Comparison of ENCODE assay signal across 14 cellular contexts in the genomic region with DNA sequence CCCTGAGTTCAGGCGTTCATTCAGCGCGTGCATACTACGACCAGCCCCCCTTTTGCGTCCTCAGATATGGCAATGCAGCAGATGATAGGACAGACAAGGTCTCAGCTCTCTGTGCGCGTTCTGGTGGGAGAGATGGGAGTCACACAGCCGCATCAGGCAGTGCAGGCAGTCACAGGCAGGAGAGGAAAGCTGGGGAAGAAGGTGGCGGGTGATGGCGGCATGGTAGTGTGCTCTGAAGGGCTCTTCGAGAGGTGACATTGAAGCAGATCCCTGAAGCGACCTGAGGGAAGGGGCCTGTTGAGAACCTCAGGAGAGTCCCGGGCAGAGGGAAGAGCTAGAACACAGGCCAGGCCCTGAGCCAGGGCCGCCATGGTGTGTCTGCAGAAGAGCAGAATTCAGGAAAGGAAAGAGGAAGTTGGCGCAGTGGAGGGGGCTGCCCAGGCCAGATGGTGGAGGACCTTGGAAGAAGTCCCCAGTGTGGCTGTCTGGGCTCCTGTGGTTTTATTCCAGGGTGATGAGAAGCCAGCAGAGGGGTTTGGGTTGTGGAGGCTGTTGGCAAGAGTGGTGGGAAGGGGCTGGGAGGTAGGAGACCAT. TPM values are rescaled to one million over a fixed set of nuclear protein-coding genes. Genes with fewer than 3 reads are reported as not detected.
A peak's percentile ranks its signal among the peaks of the same experiment; 100 is the strongest.
DNase-seq lines count a peak whose midpoint lies in the region; ATAC-seq, FAIRE-seq and TF ChIP-seq lines count a peak whose summit lies in the region.
"Had no signal": no experiment of that assay in that cellular context is flagged by ENCODE, and none has a peak within 500 bp of the region (broad histone marks: within the 10 kb centered on the region; RNA-seq: fewer than 3 reads in every experiment).

No MANE protein-coding gene starts in this region.

- H2AFZ ChIP-seq in HepG2 (ENCODE audit: low read length): no peak overlapping the region

- in situ Hi-C loops in HepG2 (cut with HindIII; ENCODE audit: extremely low pct_ligation_motif_present, low pct_unique_long_range_greater_than_20kb): no loop called here

- TF ChIP-seq RAD21 in liver (IDR thresholded peaks at IDR 0.05) (no peak), HepG2 (CRISPR knock-in tag; IDR thresholded peaks at IDR 0.05) (no peak)

- CTCF ChIA-PET in HepG2 (lab: Yijun Ruan, JAX; ENCODE audit: low intra/inter-chr PET ratio, low total read pairs): no interaction called here

- TF ChIP-seq POLR2A in HepG2 (IDR thresholded peaks at IDR 0.05; ENCODE audit: insufficient read depth in 1 of 2, low read depth in 2 of 2, low read length in 2 of 2): 0 out of 4 replicates have a peak, but pooled peaks of 1 of the 2 experiments have one; percentile 14

- peaks cover 12% of the 10 kb centered on the region for H3K79me2 ChIP-seq in HepG2 (ENCODE audit: insufficient read depth, low read length)

- H3K4me1 ChIP-seq in liver (ENCODE audit: control insufficient read depth in 4 of 4, insufficient read depth in 4 of 4, low read length in 3 of 4) (peaks cover 19 to 45% (median 30%) of the 10 kb centered on the region in 4 donors), HepG2 (ENCODE audit: insufficient read depth, low read length) (peaks cover 12% of the 10 kb centered on the region), colonic mucosa (peaks cover 5% of the 10 kb centered on the region)

- H3K36me3 ChIP-seq in liver (ENCODE audit: control insufficient read depth in 4 of 4, insufficient read depth in 3 of 4, low read depth in 1 of 4, low read length in 3 of 4): peaks cover 0 to 18% (median 15%) of the 10 kb centered on the region in 4 donors
- H3K36me3 ChIP-seq in HepG2 (replicated peaks in 1 of 2; ENCODE audit: control insufficient read depth in 1 of 2, insufficient read depth in 2 of 2, low read length in 2 of 2): peaks cover 26 to 47% of the 10 kb centered on the region in 2 experiments
- peaks cover 10% of the 10 kb centered on the region for H3K36me3 ChIP-seq in colonic mucosa

- H3K4me3 ChIP-seq in liver (ENCODE audit: low read depth in 1 of 3, low read length in 3 of 3) (no peak overlapping the region), HepG2 (replicated peaks in 1 of 3; ENCODE audit: insufficient read depth in 1 of 3, low read depth in 2 of 3, low read length in 3 of 3) (no peak overlapping the region), colonic mucosa (no peak overlapping the region)
- H3K4me3 ChIP-seq: psoas muscle had no signal

- no peak for ATAC-seq in HepG2
- ATAC-seq in HG02938 (IDR thresholded peaks at IDR 0.05; ENCODE audit: unreplicated experiment): no peak
- ATAC-seq: activated CD8-positive, alpha-beta memory T cell treated with anti-CD3 and anti-CD28 coated beads, Interleukin-2, amount 10 ng/mL, durations not matched to agents 7 days and 5 days; PC-3; psoas muscle had no signal

- H3K9ac ChIP-seq in liver (ENCODE audit: low read depth in 1 of 2, low read length in 2 of 2): peak overlapping the region in 1 of 2 donors; percentile 42
- no peak overlapping the region for H3K9ac ChIP-seq in HepG2 (ENCODE audit: insufficient read depth, low read depth, low read length)
- no peak overlapping the region for H3K9ac ChIP-seq in colonic mucosa (ENCODE audit: low read depth in 2 of 2, low read length in 2 of 2)
- H3K9ac ChIP-seq: KMS-11 had no signal

- DNase-seq in HepG2 (ENCODE audit: low spot score): no peak
- peak; percentile 72 for DNase-seq in OCI-M1 (lab: John Stamatoyannopoulos, UW)
- peak; percentile 33 for DNase-seq in colonic mucosa
- no peak for DNase-seq in NCI-H510A treated with DMSO at 0.1 percent for 48 hours (lab: John Stamatoyannopoulos, UW)
- no peak for DNase-seq in HCEC 1CT
- DNase-seq: activated CD8-positive, alpha-beta memory T cell treated with anti-CD3 and anti-CD28 coated beads, Interleukin-2, amount 10 ng/mL, durations not matched to agents 7 days and 5 days; HFFc6; PC-3 had no signal

- TF ChIP-seq CTCF in liver (IDR thresholded peaks at IDR 0.05; ENCODE audit: low read depth, low read length, missing input control) (no peak), HepG2 (CRISPR knock-in tag; IDR thresholded peaks at IDR 0.05) (no peak), colonic mucosa (IDR thresholded peaks at IDR 0.05) (no peak)

- no peaks in the 10 kb centered on the region for H4K20me1 ChIP-seq in HepG2 (ENCODE audit: insufficient read depth, low read length)

- no peaks in the 10 kb centered on the region for H3K9me3 ChIP-seq in liver (ENCODE audit: control insufficient read depth in 4 of 4, low read length in 3 of 4)
- no peaks in the 10 kb centered on the region for H3K9me3 ChIP-seq in HepG2 (ENCODE audit: low read length)
- no peaks in the 10 kb centered on the region for H3K9me3 ChIP-seq in colonic mucosa
- H3K9me3 ChIP-seq: psoas muscle had no signal

- H3K27me3 ChIP-seq in liver (ENCODE audit: control insufficient read depth in 4 of 4, insufficient read depth in 4 of 4, low read length in 3 of 4) (no peaks in the 10 kb centered on the region), HepG2 (ENCODE audit: control insufficient read depth in 1 of 2, insufficient read depth in 2 of 2, low read length in 2 of 2) (no peaks in the 10 kb centered on the region), colonic mucosa (no peaks in the 10 kb centered on the region)

- intact Hi-C loops in HepG2 (cut with micrococcal nuclease; ENCODE audit: unreplicated experiment) (no loop called here), colonic mucosa (cut with DNase I) (loop anchor here (10.0 kb wide), 1 partner anchor 223 kb away; the partner anchor contains the start of gene KRTDAP)

- 88% methylated on average over 15 of the region's 15 CpGs for WGBS in liver
- 98% methylated on average over 15 of the region's 15 CpGs for WGBS in HepG2 (ENCODE audit: low lambda C conversion rate)

- no peak for FAIRE-seq in HepG2 (lab: Jason Lieb, UNC)
- FAIRE-seq: G401.6 had no signal

- peak overlapping the region; percentile 82 to 91 for H3K27ac ChIP-seq in liver (ENCODE audit: low read depth in 1 of 2, low read length in 2 of 2)
- no peak overlapping the region for H3K27ac ChIP-seq in HepG2 (ENCODE audit: extremely low read length, insufficient read depth, low read length)
- H3K27ac ChIP-seq in colonic mucosa: no peak overlapping the region
- peak overlapping the region; percentile 66 for H3K27ac ChIP-seq in temporal lobe (ENCODE audit: low read depth, low read length)
- H3K27ac ChIP-seq: KMS-11 had no signal

- TF ChIP-seq EP300 in HepG2 (IDR thresholded peaks at IDR 0.05; ENCODE audit: low read depth in 2 of 2, low read length in 2 of 2): no peak
- no peak for TF ChIP-seq EP300 in HepG2 (CRISPR knock-in tag; IDR thresholded peaks at IDR 0.05; ENCODE audit: borderline replicate concordance)

- no peak overlapping the region for H3K4me2 ChIP-seq in HepG2 (ENCODE audit: low read depth, low read length)
- H3K4me2 ChIP-seq: KMS-11 had no signal

- POLR2A ChIA-PET in HepG2 (lab: Yijun Ruan, JAX): interaction anchor here (1.0 kb wide), 1 partner anchor 81 kb away, joined by 3 read pairs; no protein-coding TSS in a partner anchor

- BruUV-seq in HepG2 (replicated peaks; lab: Mats Ljungman, UMichigan): no TSS peak

RNA-seq across cellular contexts. Expression of gene USF2, which starts 3.5 kb away (rescaled TPM):
- 10 to 100 TPM; 31.6 to 80.2 TPM for total RNA-seq in liver
- 10 to 100 TPM; 22.8 to 85.9 TPM for polyA plus RNA-seq in liver
- total RNA-seq in HepG2 (2016; rRNA removed; fragmentation: Illumina TruSeq; extraction: Trizol): 44.8 and 54.9 TPM in 2 replicates
- 85.6 and 90.7 TPM in 2 replicates for total RNA-seq in HepG2 (2016; cell fraction: cytosol; rRNA removed; fragmentation: Illumina TruSeq; extraction: Trizol; ENCODE audit: low read depth)
- 38.6 and 58.5 TPM in 2 replicates for total RNA-seq in HepG2 (2016; cell fraction: insoluble cytoplasmic fraction; rRNA removed; fragmentation: Illumina TruSeq; extraction: Trizol)
- total RNA-seq in HepG2 (2016; cell fraction: membrane; rRNA removed; fragmentation: Illumina TruSeq; extraction: Trizol): 116 and 121 TPM in 2 replicates
- 31.0 and 31.5 TPM in 2 replicates for total RNA-seq in HepG2 (2016; cell fraction: nucleus; rRNA removed; fragmentation: Illumina TruSeq; extraction: Trizol)
- polyA plus RNA-seq in HepG2 (2011; rRNA removed): 94.9 and 106 TPM in 2 replicates
- 72.5 and 101 TPM in 2 replicates for polyA plus RNA-seq in HepG2 (2011; cell fraction: cytosol; rRNA removed)
- polyA plus RNA-seq in HepG2 (2011; cell fraction: nucleus; rRNA removed): 179 and 216 TPM in 2 replicates
- polyA plus RNA-seq in HepG2 (2012): 59.3 and 80.8 TPM in 2 replicates
- polyA plus RNA-seq in HepG2 (2016; cell fraction: cytosol; fragmentation: Illumina TruSeq; extraction: Trizol; ENCODE audit: low read depth): 180 and 204 TPM in 2 replicates
- 76.3 and 81.0 TPM in 2 replicates for polyA plus RNA-seq in HepG2 (2016; cell fraction: insoluble cytoplasmic fraction; fragmentation: Illumina TruSeq; extraction: Trizol; ENCODE audit: low read depth)
- 201 and 210 TPM in 2 replicates for polyA plus RNA-seq in HepG2 (2016; cell fraction: membrane; fragmentation: Illumina TruSeq; extraction: Trizol; ENCODE audit: low read depth)
- polyA plus RNA-seq in HepG2 (2016; cell fraction: nucleus; fragmentation: Illumina TruSeq; extraction: Trizol; ENCODE audit: insufficient read depth, low read depth): 122 and 131 TPM in 2 replicates
- 64.5 and 74.9 TPM in 2 replicates for polyA minus RNA-seq in HepG2 (2011; rRNA and poly(A)+ RNA removed; ENCODE audit: low replicate concordance)
- 28.8 and 32.4 TPM in 2 replicates for polyA minus RNA-seq in HepG2 (2011; cell fraction: cytosol; rRNA and poly(A)+ RNA removed)
- 29.3 and 33.5 TPM in 2 replicates for polyA minus RNA-seq in HepG2 (2011; cell fraction: nucleus; rRNA and poly(A)+ RNA removed)
- 100 to 1,000 TPM in 1 of 2 donors, 10 to 100 TPM in 1; 86.5 to 108 TPM for total RNA-seq in colonic mucosa
- 36.6 TPM for total RNA-seq in temporal lobe

RNA-seq across cellular contexts. Expression of gene HAMP, which starts 10.1 kb away (rescaled TPM):
- total RNA-seq in liver: 100 to 1,000 TPM in 1 of 2 donors, 10 to 100 TPM in 1; 18.8 to 204 TPM
- 1,000 to 10,000 TPM in 1 of 2 donors, 100 to 1,000 TPM in 1; 509 to 1,000 TPM for polyA plus RNA-seq in liver
- total RNA-seq in HepG2 (2016; rRNA removed; fragmentation: Illumina TruSeq; extraction: Trizol): 25.7 and 47.6 TPM in 2 replicates
- 25.4 and 32.6 TPM in 2 replicates for total RNA-seq in HepG2 (2016; cell fraction: cytosol; rRNA removed; fragmentation: Illumina TruSeq; extraction: Trizol; ENCODE audit: low read depth)
- 29.6 and 46.4 TPM in 2 replicates for total RNA-seq in HepG2 (2016; cell fraction: insoluble cytoplasmic fraction; rRNA removed; fragmentation: Illumina TruSeq; extraction: Trizol)
- 20.2 and 24.3 TPM in 2 replicates for total RNA-seq in HepG2 (2016; cell fraction: membrane; rRNA removed; fragmentation: Illumina TruSeq; extraction: Trizol)
- 34.1 and 40.9 TPM in 2 replicates for total RNA-seq in HepG2 (2016; cell fraction: nucleus; rRNA removed; fragmentation: Illumina TruSeq; extraction: Trizol)
- polyA plus RNA-seq in HepG2 (2011; rRNA removed): 36.1 and 73.0 TPM in 2 replicates
- 15.0 and 69.5 TPM in 2 replicates for polyA plus RNA-seq in HepG2 (2011; cell fraction: cytosol; rRNA removed)
- 13.2 and 42.5 TPM in 2 replicates for polyA plus RNA-seq in HepG2 (2011; cell fraction: nucleus; rRNA removed)
- polyA plus RNA-seq in HepG2 (2012): 6.0 and 30.6 TPM in 2 replicates
- 29.7 and 32.2 TPM in 2 replicates for polyA plus RNA-seq in HepG2 (2016; cell fraction: cytosol; fragmentation: Illumina TruSeq; extraction: Trizol; ENCODE audit: low read depth)
- polyA plus RNA-seq in HepG2 (2016; cell fraction: insoluble cytoplasmic fraction; fragmentation: Illumina TruSeq; extraction: Trizol; ENCODE audit: low read depth): 44.0 and 52.6 TPM in 2 replicates
- 28.8 and 30.2 TPM in 2 replicates for polyA plus RNA-seq in HepG2 (2016; cell fraction: membrane; fragmentation: Illumina TruSeq; extraction: Trizol; ENCODE audit: low read depth)
- polyA plus RNA-seq in HepG2 (2016; cell fraction: nucleus; fragmentation: Illumina TruSeq; extraction: Trizol; ENCODE audit: insufficient read depth, low read depth): 111 and 114 TPM in 2 replicates
- 150 TPM in 1 of 2 replicates, not detected in the other for polyA minus RNA-seq in HepG2 (2011; rRNA and poly(A)+ RNA removed; ENCODE audit: low replicate concordance)
- polyA minus RNA-seq in HepG2 (2011; cell fraction: cytosol; rRNA and poly(A)+ RNA removed): 10.9 and 30.2 TPM in 2 replicates
- polyA minus RNA-seq in HepG2 (2011; cell fraction: nucleus; rRNA and poly(A)+ RNA removed): 9.2 and 18.0 TPM in 2 replicates
- not detected for total RNA-seq in colonic mucosa
- total RNA-seq in temporal lobe: not detected
- total RNA-seq: HFFc6, PC-3 had no signal
- polyA plus RNA-seq: psoas muscle had no signal

RNA-seq across cellular contexts. Expression of gene MAG, which starts 19.7 kb away (rescaled TPM):
- 1 to 10 TPM in 1 of 2 donors, under 1 TPM in 1; 0.33 to 3.9 TPM for total RNA-seq in liver
- polyA plus RNA-seq in liver: under 1 TPM in 1 of 2 donors, not detected in 1; 0.29 TPM
- total RNA-seq in HepG2 (2016; rRNA removed; fragmentation: Illumina TruSeq; extraction: Trizol): 0.80 and 1.3 TPM in 2 replicates
- total RNA-seq in HepG2 (2016; cell fraction: cytosol; rRNA removed; fragmentation: Illumina TruSeq; extraction: Trizol; ENCODE audit: low read depth): 0.26 and 0.71 TPM in 2 replicates
- 0.56 and 0.87 TPM in 2 replicates for total RNA-seq in HepG2 (2016; cell fraction: insoluble cytoplasmic fraction; rRNA removed; fragmentation: Illumina TruSeq; extraction: Trizol)
- 0.59 and 1.5 TPM in 2 replicates for total RNA-seq in HepG2 (2016; cell fraction: membrane; rRNA removed; fragmentation: Illumina TruSeq; extraction: Trizol)
- total RNA-seq in HepG2 (2016; cell fraction: nucleus; rRNA removed; fragmentation: Illumina TruSeq; extraction: Trizol): 1.6 and 2.6 TPM in 2 replicates
- polyA plus RNA-seq in HepG2 (2011; rRNA removed): 0.17 and 0.20 TPM in 2 replicates
- polyA plus RNA-seq in HepG2 (2011; cell fraction: cytosol; rRNA removed): 0.13 and 0.27 TPM in 2 replicates
- 0.40 and 0.93 TPM in 2 replicates for polyA plus RNA-seq in HepG2 (2011; cell fraction: nucleus; rRNA removed)
- not detected in 2 replicates for polyA plus RNA-seq in HepG2 (2012)
- 0.70 TPM in 2 replicates for polyA plus RNA-seq in HepG2 (2016; cell fraction: cytosol; fragmentation: Illumina TruSeq; extraction: Trizol; ENCODE audit: low read depth)
- polyA plus RNA-seq in HepG2 (2016; cell fraction: insoluble cytoplasmic fraction; fragmentation: Illumina TruSeq; extraction: Trizol; ENCODE audit: low read depth): 0.38 and 1.3 TPM in 2 replicates
- 0.24 and 0.97 TPM in 2 replicates for polyA plus RNA-seq in HepG2 (2016; cell fraction: membrane; fragmentation: Illumina TruSeq; extraction: Trizol; ENCODE audit: low read depth)
- polyA plus RNA-seq in HepG2 (2016; cell fraction: nucleus; fragmentation: Illumina TruSeq; extraction: Trizol; ENCODE audit: insufficient read depth, low read depth): 0.82 and 1.5 TPM in 2 replicates
- polyA minus RNA-seq in HepG2 (2011; rRNA and poly(A)+ RNA removed; ENCODE audit: low replicate concordance): not detected in 2 replicates
- not detected in 2 replicates for polyA minus RNA-seq in HepG2 (2011; cell fraction: cytosol; rRNA and poly(A)+ RNA removed)
- polyA minus RNA-seq in HepG2 (2011; cell fraction: nucleus; rRNA and poly(A)+ RNA removed): 0.64 and 0.75 TPM in 2 replicates
- not detected for total RNA-seq in colonic mucosa
- total RNA-seq in temporal lobe: 0.49 TPM
- total RNA-seq: HFFc6, PC-3 had no signal

RNA-seq across cellular contexts. Expression of gene LSR, which starts 23.4 kb away (rescaled TPM):
- total RNA-seq in liver: 10 to 100 TPM; 33.7 to 48.6 TPM
- polyA plus RNA-seq in liver: 100 to 1,000 TPM in 1 of 2 donors, 10 to 100 TPM in 1; 47.3 to 150 TPM
- 14.2 and 29.2 TPM in 2 replicates for total RNA-seq in HepG2 (2016; rRNA removed; fragmentation: Illumina TruSeq; extraction: Trizol)
- total RNA-seq in HepG2 (2016; cell fraction: cytosol; rRNA removed; fragmentation: Illumina TruSeq; extraction: Trizol; ENCODE audit: low read depth): 8.7 and 9.3 TPM in 2 replicates
- total RNA-seq in HepG2 (2016; cell fraction: insoluble cytoplasmic fraction; rRNA removed; fragmentation: Illumina TruSeq; extraction: Trizol): 15.3 and 31.4 TPM in 2 replicates
- 15.2 and 21.9 TPM in 2 replicates for total RNA-seq in HepG2 (2016; cell fraction: membrane; rRNA removed; fragmentation: Illumina TruSeq; extraction: Trizol)
- total RNA-seq in HepG2 (2016; cell fraction: nucleus; rRNA removed; fragmentation: Illumina TruSeq; extraction: Trizol): 43.9 and 48.2 TPM in 2 replicates
- polyA plus RNA-seq in HepG2 (2011; rRNA removed): 79.2 and 111 TPM in 2 replicates
- 44.4 and 71.0 TPM in 2 replicates for polyA plus RNA-seq in HepG2 (2011; cell fraction: cytosol; rRNA removed)
- polyA plus RNA-seq in HepG2 (2011; cell fraction: nucleus; rRNA removed): 93.8 and 94.9 TPM in 2 replicates
- 67.7 and 97.6 TPM in 2 replicates for polyA plus RNA-seq in HepG2 (2012)
- 15.7 and 17.3 TPM in 2 replicates for polyA plus RNA-seq in HepG2 (2016; cell fraction: cytosol; fragmentation: Illumina TruSeq; extraction: Trizol; ENCODE audit: low read depth)
- 25.8 and 27.8 TPM in 2 replicates for polyA plus RNA-seq in HepG2 (2016; cell fraction: insoluble cytoplasmic fraction; fragmentation: Illumina TruSeq; extraction: Trizol; ENCODE audit: low read depth)
- 21.9 and 23.9 TPM in 2 replicates for polyA plus RNA-seq in HepG2 (2016; cell fraction: membrane; fragmentation: Illumina TruSeq; extraction: Trizol; ENCODE audit: low read depth)
- 110 and 128 TPM in 2 replicates for polyA plus RNA-seq in HepG2 (2016; cell fraction: nucleus; fragmentation: Illumina TruSeq; extraction: Trizol; ENCODE audit: insufficient read depth, low read depth)
- polyA minus RNA-seq in HepG2 (2011; rRNA and poly(A)+ RNA removed; ENCODE audit: low replicate concordance): 87.8 and 296 TPM in 2 replicates
- polyA minus RNA-seq in HepG2 (2011; cell fraction: cytosol; rRNA and poly(A)+ RNA removed): 103 and 111 TPM in 2 replicates
- 64.0 and 64.9 TPM in 2 replicates for polyA minus RNA-seq in HepG2 (2011; cell fraction: nucleus; rRNA and poly(A)+ RNA removed)
- total RNA-seq in colonic mucosa: 100 to 1,000 TPM; 252 TPM
- total RNA-seq in temporal lobe: 1.7 TPM

RNA-seq across cellular contexts. Expression of gene FAM187B, which starts 43.7 kb away (rescaled TPM):
- under 1 TPM in 1 of 2 donors, not detected in 1; 0.17 TPM for total RNA-seq in liver
- not detected for polyA plus RNA-seq in liver
- total RNA-seq in HepG2 (2016; rRNA removed; fragmentation: Illumina TruSeq; extraction: Trizol): not detected in 2 replicates
- total RNA-seq in HepG2 (2016; cell fraction: cytosol; rRNA removed; fragmentation: Illumina TruSeq; extraction: Trizol; ENCODE audit: low read depth): not detected in 2 replicates
- not detected in 2 replicates for total RNA-seq in HepG2 (2016; cell fraction: insoluble cytoplasmic fraction; rRNA removed; fragmentation: Illumina TruSeq; extraction: Trizol)
- total RNA-seq in HepG2 (2016; cell fraction: membrane; rRNA removed; fragmentation: Illumina TruSeq; extraction: Trizol): not detected in 2 replicates
- not detected in 2 replicates for total RNA-seq in HepG2 (2016; cell fraction: nucleus; rRNA removed; fragmentation: Illumina TruSeq; extraction: Trizol)
- not detected in 2 replicates for polyA plus RNA-seq in HepG2 (2011; rRNA removed)
- polyA plus RNA-seq in HepG2 (2011; cell fraction: cytosol; rRNA removed): not detected in 2 replicates
- polyA plus RNA-seq in HepG2 (2011; cell fraction: nucleus; rRNA removed): not detected in 2 replicates
- polyA plus RNA-seq in HepG2 (2012): not detected in 2 replicates
- polyA plus RNA-seq in HepG2 (2016; cell fraction: cytosol; fragmentation: Illumina TruSeq; extraction: Trizol; ENCODE audit: low read depth): not detected in 2 replicates
- polyA plus RNA-seq in HepG2 (2016; cell fraction: insoluble cytoplasmic fraction; fragmentation: Illumina TruSeq; extraction: Trizol; ENCODE audit: low read depth): not detected in 2 replicates
- polyA plus RNA-seq in HepG2 (2016; cell fraction: membrane; fragmentation: Illumina TruSeq; extraction: Trizol; ENCODE audit: low read depth): not detected in 2 replicates
- polyA plus RNA-seq in HepG2 (2016; cell fraction: nucleus; fragmentation: Illumina TruSeq; extraction: Trizol; ENCODE audit: insufficient read depth, low read depth): not detected in 2 replicates
- polyA minus RNA-seq in HepG2 (2011; rRNA and poly(A)+ RNA removed; ENCODE audit: low replicate concordance): not detected in 2 replicates
- polyA minus RNA-seq in HepG2 (2011; cell fraction: cytosol; rRNA and poly(A)+ RNA removed): not detected in 2 replicates
- not detected in 2 replicates for polyA minus RNA-seq in HepG2 (2011; cell fraction: nucleus; rRNA and poly(A)+ RNA removed)
- not detected for total RNA-seq in colonic mucosa
- not detected for total RNA-seq in temporal lobe
- total RNA-seq: activated CD8-positive, alpha-beta memory T cell treated with anti-CD3 and anti-CD28 coated beads, Interleukin-2, amount 10 ng/mL, durations not matched to agents 7 days and 5 days; HFFc6; PC-3; psoas muscle had no signal

Comparison
In these comparisons a context has a peak if more than half of its experiments do, and no peak if none do; other contexts are left out.
1. H3K27ac ChIP-seq: peak in liver (2 of 2) and temporal lobe (single experiment); none in HepG2 (single experiment) and colonic mucosa (single experiment).
2. DNase-seq: peak in OCI-M1 (single experiment) and colonic mucosa (single experiment); none in HepG2 (single experiment), NCI-H510A treated with DMSO at 0.1 percent for 48 hours (single experiment) and HCEC 1CT (single experiment).
3. RNA of gene HAMP, which starts 10.1 kb away (total RNA-seq): 18.8 to 204 TPM in liver and 20.2 to 47.6 TPM in HepG2; not detected in colonic mucosa and not detected in temporal lobe (single experiment); every median in the first group is over 10 times any median in the second.